ENCODE assay signal across 8 cellular contexts in genomic region chr19:4723465-4724251, GRCh38. TPM values are rescaled to one million over a fixed set of nuclear protein-coding genes. Genes with fewer than 3 reads are reported as not detected.
DNase-seq lines count a peak whose midpoint lies in the region; FAIRE-seq and TF ChIP-seq lines count a peak whose summit lies in the region.

Gene DPP9 (minus strand): TSS chr19:4723842. CDS start chr19:4719906, 3,936 bp downstream.

- peak within 1 kb of the TSS; percentile 69 for H2BK120ac ChIP-seq in neuronal stem cell (ENCODE audit: low read depth, low read length)

- no CpG with 5 or more reads among the region's 76 CpGs for WGBS in neuronal stem cell (ENCODE audit: extremely low coverage in 2 of 2, insufficient read length in 2 of 2, insufficient replicate concordance in 1 of 2), 2 donors

- peak; percentile 88 for DNase-seq in GM04503 (ENCODE audit: low read depth)
- DNase-seq in HFF-Myc (ENCODE audit: extremely low read depth, low read depth), result peak; percentile 94
- DNase-seq in NAMALWA (ENCODE audit: low spot score), result peak; percentile 99
- peak; percentile 98 for DNase-seq in SK-N-DZ (ENCODE audit: low spot score)
- peak; percentile 98 for DNase-seq in activated naive CD4-positive, alpha-beta T cell treated with anti-CD3 and anti-CD28 coated beads for 36 hours
- DNase-seq in frontal cortex (ENCODE audit: low spot score in 2 of 2), result peak; percentile 100
- peak; percentile 100 for DNase-seq in neuronal stem cell (ENCODE audit: low spot score)

- H3K9me3 ChIP-seq in neuronal stem cell (replicated peaks in 1 of 2; ENCODE audit: control insufficient read depth in 2 of 2, insufficient read depth in 1 of 2, low read depth in 1 of 2, low read length in 2 of 2), result no peaks in the 10 kb centered on the region

- no peaks in the 10 kb centered on the region for H3K27me3 ChIP-seq in neuronal stem cell (ENCODE audit: control insufficient read depth in 3 of 3, insufficient read depth in 3 of 3, low read depth in 1 of 3, low read length in 3 of 3)

- H3K4me3 ChIP-seq in HFF-Myc (replicated peaks; ENCODE audit: low read depth, low read length), result peak within 1 kb of the TSS; percentile 63
- H3K4me3 ChIP-seq in neuronal stem cell (ENCODE audit: low read length in 2 of 2), result peak within 1 kb of the TSS; percentile 92 to 100

- H3K23ac ChIP-seq in neuronal stem cell (ENCODE audit: low read depth, low read length, poor library complexity), result peak within 1 kb of the TSS; percentile 93

- H3K9ac ChIP-seq in neuronal stem cell (ENCODE audit: low read depth, low read length, poor library complexity), result peak within 1 kb of the TSS; percentile 95

- H3K18ac ChIP-seq in neuronal stem cell (ENCODE audit: low read length), result peak within 1 kb of the TSS; percentile 94

- H3K27ac Mint-ChIP-seq in activated naive CD4-positive, alpha-beta T cell treated with anti-CD3 and anti-CD28 coated beads for 36 hours, result peak within 1 kb of the TSS; percentile 97

- no peak within 1 kb of the TSS for H3K14ac ChIP-seq in neuronal stem cell (ENCODE audit: low read length)

- H3K4me3 Mint-ChIP-seq in activated naive CD4-positive, alpha-beta T cell treated with anti-CD3 and anti-CD28 coated beads for 36 hours, result peak within 1 kb of the TSS; percentile 91

- no peak within 1 kb of the TSS for H2BK5ac ChIP-seq in neuronal stem cell (ENCODE audit: low read length)

- no peaks in the 10 kb centered on the region for H3K9me3 Mint-ChIP-seq in activated naive CD4-positive, alpha-beta T cell treated with anti-CD3 and anti-CD28 coated beads for 36 hours

- H3K27ac ChIP-seq in neuronal stem cell (replicated peaks; ENCODE audit: low read length), result peak within 1 kb of the TSS; percentile 80

- no peak within 1 kb of the TSS for H2BK15ac ChIP-seq in neuronal stem cell (ENCODE audit: low read length)

- H3K27me3 Mint-ChIP-seq in activated naive CD4-positive, alpha-beta T cell treated with anti-CD3 and anti-CD28 coated beads for 36 hours (ENCODE audit: low read depth), result peaks cover 3% of the 10 kb centered on the region

- peak; percentile 88 for FAIRE-seq in frontal cortex (lab: Jason Lieb, UNC)

- peaks cover 9% of the 10 kb centered on the region for H3K36me3 Mint-ChIP-seq in activated naive CD4-positive, alpha-beta T cell treated with anti-CD3 and anti-CD28 coated beads for 36 hours (ENCODE audit: low read depth)

- H2AFZ ChIP-seq in neuronal stem cell (ENCODE audit: low read length), result peak within 1 kb of the TSS; percentile 89

- intact Hi-C loops in activated naive CD4-positive, alpha-beta T cell treated with anti-CD3 and anti-CD28 coated beads for 36 hours (cut with micrococcal nuclease), result loop anchor here (1.0 to 5.0 kb wide), 11 partner anchors 46 to 961 kb away; partner anchors contain the start of genes APBA3, FEM1A, FSD1 and HDGFL2

- peaks cover 7 to 13% of the 10 kb centered on the region in 2 donors for H3K4me1 ChIP-seq in neuronal stem cell (ENCODE audit: control insufficient read depth in 2 of 2, insufficient read depth in 1 of 2, low read depth in 1 of 2, low read length in 2 of 2)

- peak within 1 kb of the TSS; percentile 95 for H4K8ac ChIP-seq in neuronal stem cell (ENCODE audit: low read depth, low read length)

- peak within 1 kb of the TSS; percentile 79 for H3K4me2 ChIP-seq in neuronal stem cell (ENCODE audit: insufficient read depth, low read length, poor library complexity, severe bottlenecking)

- peaks cover 22% of the 10 kb centered on the region for H3K4me1 Mint-ChIP-seq in activated naive CD4-positive, alpha-beta T cell treated with anti-CD3 and anti-CD28 coated beads for 36 hours (ENCODE audit: low read depth)

- no peak for TF ChIP-seq CTCF in HFF-Myc (IDR thresholded peaks at IDR 0.05; ENCODE audit: low read depth, low read length, missing control alignments)
- TF ChIP-seq CTCF in subcutaneous adipose tissue (IDR thresholded peaks at IDR 0.05; ENCODE audit: low read depth), result no peak

- H3K4ac ChIP-seq in neuronal stem cell (ENCODE audit: low read length), result no peak within 1 kb of the TSS

- CTCF ChIA-PET in activated naive CD4-positive, alpha-beta T cell treated with anti-CD3 and anti-CD28 coated beads for 36 hours (lab: Charles Lee), result interaction anchor here (0.7 to 5.4 kb wide), 3 partner anchors 67 to 81 kb away, joined by 3 to 34 read pairs (median 3); partner anchors contain the start of gene FEM1A

- H4K91ac ChIP-seq in neuronal stem cell (ENCODE audit: low read depth, low read length, poor library complexity), result no peak within 1 kb of the TSS

- H2AK5ac ChIP-seq in neuronal stem cell (ENCODE audit: low read depth, low read length), result peak within 1 kb of the TSS; percentile 16

- H3K36me3 ChIP-seq in neuronal stem cell (replicated peaks in 1 of 2; ENCODE audit: control insufficient read depth in 2 of 2, insufficient read depth in 2 of 2, low read length in 2 of 2), result peaks cover 14 to 25% of the 10 kb centered on the region in 2 donors

- no peak within 1 kb of the TSS for H2BK12ac ChIP-seq in neuronal stem cell (ENCODE audit: low read length)

- H3K79me1 ChIP-seq in neuronal stem cell (ENCODE audit: low read depth, low read length), result peaks cover 18% of the 10 kb centered on the region

RNA-seq across cellular contexts. Expression of gene DPP9, which starts in this region (rescaled TPM):
- polyA plus RNA-seq in SK-N-DZ (2014; cell fraction: cytosol; rRNA removed), result 17.4 and 29.8 TPM in 2 replicates
- polyA plus RNA-seq in SK-N-DZ (2014; cell fraction: nucleus; rRNA removed), result 20.5 and 30.7 TPM in 2 replicates
- 10 to 100 TPM; 40.8 to 41.9 TPM for total RNA-seq in activated naive CD4-positive, alpha-beta T cell treated with anti-CD3 and anti-CD28 coated beads for 36 hours
- total RNA-seq in frontal cortex (7.7 TPM), subcutaneous adipose tissue (100 to 1,000 TPM in 1 of 4 donors, 10 to 100 TPM in 3; 31.1 to 109 (median 48.6) TPM)
- 12.1 TPM for polyA plus RNA-seq in neuronal stem cell (2013, experiment 1 of 2)
- polyA plus RNA-seq in neuronal stem cell (2013, experiment 2 of 2), result 12.4 TPM

Comparison
In these comparisons a context has a peak if more than half of its experiments do, and no peak if none do; other contexts are left out.
1. Peak in every context shown above with its lines: DNase-seq, H3K4me3 ChIP-seq and H3K27ac ChIP-seq.